In genomic region chr13:51808811-51809210, GRCh38 we compare ENCODE assay signal across 25 cellular contexts. TPM values are rescaled to one million over a fixed set of nuclear protein-coding genes. Genes with fewer than 3 reads are reported as not detected.
"Had no signal": no experiment of that assay in that cellular context is flagged by ENCODE, and none has a peak within 500 bp of the region (broad histone marks: within the 10 kb centered on the region; RNA-seq: fewer than 3 reads in every experiment).

No MANE protein-coding gene starts in this region.

- H3K27me3 ChIP-seq: brain microvascular endothelial cell, cardiac muscle cell, SJSA1 had no signal

- H3K36me3 ChIP-seq: brain microvascular endothelial cell, cardiac muscle cell had no signal

- H3K4me3 Mint-ChIP-seq: activated B cell treated with CpG ODN at 0.5 μM for 24 hours; activated CD4-positive, alpha-beta T cell treated with anti-CD3 and anti-CD28 coated beads, Interleukin-2, amount 10 ng/mL, durations not matched to agents 24 days and 14 days; activated CD8-positive, alpha-beta memory T cell treated with anti-CD3 and anti-CD28 coated beads, Interleukin-2, amount 10 ng/mL, durations not matched to agents 7 days and 5 days; activated naive CD4-positive, alpha-beta T cell treated with anti-CD3 and anti-CD28 coated beads, Interleukin-2, amount 10 ng/mL, durations not matched to agents 7 days and 5 days; activated T-helper 17 cell treated with anti-CD3 and anti-CD28 coated beads, Interleukin-2, amount 50 U/mL, for 72 hours; T-helper 17 cell had no signal

- H3K9me3 Mint-ChIP-seq: activated B cell treated with CpG ODN at 0.5 μM for 24 hours; activated CD4-positive, alpha-beta T cell treated with anti-CD3 and anti-CD28 coated beads, Interleukin-2, amount 10 ng/mL, durations not matched to agents 24 days and 14 days; activated naive CD4-positive, alpha-beta T cell treated with anti-CD3 and anti-CD28 coated beads, Interleukin-2, amount 10 ng/mL, durations not matched to agents 7 days and 5 days; activated T-helper 17 cell treated with anti-CD3 and anti-CD28 coated beads, Interleukin-2, amount 50 U/mL, for 72 hours had no signal

- ATAC-seq: activated CD8-positive, alpha-beta memory T cell treated with anti-CD3 and anti-CD28 coated beads, Interleukin-2, amount 10 ng/mL, durations not matched to agents 7 days and 5 days; activated T-helper 17 cell treated with anti-CD3 and anti-CD28 coated beads, Interleukin-2, amount 50 U/mL, for 72 hours; Panc1; T-helper 17 cell had no signal

- H3K9me3 ChIP-seq: SJSA1 had no signal

- H3K27ac ChIP-seq: brain microvascular endothelial cell, cardiac muscle cell, SJSA1 had no signal

- H3K4me3 ChIP-seq: cardiac muscle cell, SJSA1 had no signal

- DNase-seq: activated B cell treated with CpG ODN at 0.5 μM for 24 hours; activated CD4-positive, alpha-beta T cell treated with anti-CD3 and anti-CD28 coated beads for 1 hour; activated CD4-positive, alpha-beta T cell treated with anti-CD3 and anti-CD28 coated beads, Interleukin-2, amount 10 ng/mL, durations not matched to agents 24 days and 14 days; activated CD4-positive, alpha-beta T cell treated with anti-CD3 and anti-CD28 coated beads, Interleukin-2, amount 50 U/mL, for 48 hours; activated CD8-positive, alpha-beta memory T cell treated with anti-CD3 and anti-CD28 coated beads, Interleukin-2, amount 10 ng/mL, durations not matched to agents 7 days and 5 days; activated gamma-delta T cell; activated naive CD4-positive, alpha-beta T cell treated with anti-CD3 and anti-CD28 coated beads, Interleukin-2, amount 10 ng/mL, durations not matched to agents 7 days and 5 days; activated T-cell treated with anti-CD3 and anti-CD28 coated beads, Interleukin-2, amount 50 U/mL, for 48 hours; amygdala; brain microvascular endothelial cell; NCI-H1105 treated with DMSO at 0.1 percent for 48 hours; NCI-H1436 treated with DMSO at 0.1 percent for 48 hours; NCI-H187; NCI-H2081; NCI-H510A treated with DMSO at 0.1 percent for 48 hours; NCI-H69; NK-92 treated with Interleukin-12 subunit alpha and Interleukin-12 subunit beta, amount 100 ng/mL, for 24 hours; OCI-M1; SHP77; T-helper 17 cell; T-helper 9 cell had no signal

- H3K27ac Mint-ChIP-seq: activated B cell treated with CpG ODN at 0.5 μM for 24 hours; activated CD4-positive, alpha-beta T cell treated with anti-CD3 and anti-CD28 coated beads, Interleukin-2, amount 10 ng/mL, durations not matched to agents 24 days and 14 days; activated CD8-positive, alpha-beta memory T cell treated with anti-CD3 and anti-CD28 coated beads, Interleukin-2, amount 10 ng/mL, durations not matched to agents 7 days and 5 days; activated naive CD4-positive, alpha-beta T cell treated with anti-CD3 and anti-CD28 coated beads, Interleukin-2, amount 10 ng/mL, durations not matched to agents 7 days and 5 days; activated T-helper 17 cell treated with anti-CD3 and anti-CD28 coated beads, Interleukin-2, amount 50 U/mL, for 72 hours had no signal

- H3K27me3 Mint-ChIP-seq: activated B cell treated with CpG ODN at 0.5 μM for 24 hours; activated CD4-positive, alpha-beta T cell treated with anti-CD3 and anti-CD28 coated beads, Interleukin-2, amount 10 ng/mL, durations not matched to agents 24 days and 14 days; activated CD8-positive, alpha-beta memory T cell treated with anti-CD3 and anti-CD28 coated beads, Interleukin-2, amount 10 ng/mL, durations not matched to agents 7 days and 5 days; activated naive CD4-positive, alpha-beta T cell treated with anti-CD3 and anti-CD28 coated beads, Interleukin-2, amount 10 ng/mL, durations not matched to agents 7 days and 5 days; activated T-helper 17 cell treated with anti-CD3 and anti-CD28 coated beads, Interleukin-2, amount 50 U/mL, for 72 hours; T-helper 17 cell had no signal

RNA-seq across cellular contexts. Expression of gene TMEM272, which starts 36.2 kb away (rescaled TPM):
- total RNA-seq: activated B cell treated with CpG ODN at 0.5 μM for 24 hours had no signal
- polyA plus RNA-seq: cardiac muscle cell had no signal

RNA-seq across cellular contexts. Expression of gene CCDC70, which starts 53.0 kb away (rescaled TPM):
- total RNA-seq: activated B cell treated with CpG ODN at 0.5 μM for 24 hours; activated CD4-positive, alpha-beta T cell treated with anti-CD3 and anti-CD28 coated beads, Interleukin-2, amount 10 ng/mL, durations not matched to agents 24 days and 14 days; activated CD8-positive, alpha-beta memory T cell treated with anti-CD3 and anti-CD28 coated beads, Interleukin-2, amount 10 ng/mL, durations not matched to agents 7 days and 5 days; cardiac muscle cell; T-helper 17 cell had no signal
- polyA plus RNA-seq: cardiac muscle cell had no signal
